Comparison of ENCODE assay signal across 1 cellular context in the genomic region with DNA sequence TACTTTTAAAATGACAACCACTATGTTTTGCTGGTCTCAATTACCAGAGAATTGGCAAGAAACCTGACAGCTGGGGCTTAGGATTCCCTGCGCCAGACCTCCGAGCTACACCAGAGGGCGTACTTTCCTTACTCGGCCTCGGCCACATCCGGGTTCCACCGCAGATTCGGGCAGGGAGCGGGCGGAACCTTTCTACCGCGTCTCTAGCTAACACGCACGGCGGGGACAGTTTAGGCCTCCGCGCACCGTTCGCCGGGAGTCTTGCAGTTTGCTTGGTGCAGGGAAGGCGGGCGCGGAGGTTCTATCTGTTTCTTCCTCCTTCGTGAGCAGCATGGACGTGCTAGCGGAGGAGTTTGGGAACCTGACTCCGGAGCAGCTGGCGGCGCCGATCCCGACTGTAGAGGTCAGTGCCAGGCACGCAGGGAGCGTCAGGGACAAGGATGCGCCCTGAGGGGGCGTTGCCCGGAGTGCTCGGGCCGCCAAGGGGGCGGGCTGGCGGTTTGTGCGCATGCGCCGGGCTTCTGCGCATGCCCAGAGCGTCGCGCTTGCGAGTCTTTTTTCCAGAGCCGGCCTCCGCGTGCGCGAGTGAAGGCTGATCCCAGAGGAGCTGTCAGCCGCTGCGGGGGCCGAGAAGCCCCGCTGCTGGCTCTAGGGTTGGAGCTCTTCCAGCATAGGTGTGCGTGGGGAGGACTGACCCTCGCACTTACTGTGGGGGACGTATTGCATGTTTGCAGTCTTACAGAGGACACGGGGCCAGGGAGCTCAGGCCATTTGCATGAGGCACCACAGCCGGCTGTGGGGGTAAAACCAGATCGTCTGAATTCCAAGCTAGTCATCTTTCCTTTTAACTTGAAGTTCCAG.
TF ChIP-seq lines count a peak whose summit lies in the region.

TSS of gene POLR3B (plus strand) at position 200 of the 861 bp plus-strand sequence. CDS start at position 332, 132 bp downstream.

TF ChIP-seq in K562, 482 proteins besides CTCF, POLR2A, EP300 and RAD21 (continued from another document and continues in another):
- TF ChIP-seq MGA (IDR thresholded peaks at IDR 0.05) (peak; percentile 90), GTF2A2 (tag; IDR thresholded peaks at IDR 0.05) (no peak), MTA1 (IDR thresholded peaks at IDR 0.05; ENCODE audit: borderline replicate concordance) (no peak; the same call in none of the 2 replicates), SRSF3 (IDR thresholded peaks at IDR 0.05; ENCODE audit: insufficient read depth, low read length) (no peak), ZNF174 (CRISPR knock-in tag; IDR thresholded peaks at IDR 0.05) (no peak), ZBTB17 (CRISPR knock-in tag; IDR thresholded peaks at IDR 0.05) (peak; percentile 81; the same call in 1 of the 2 replicates), JUND (IDR thresholded peaks at IDR 0.05; ENCODE audit: borderline replicate concordance, low read depth, low read length) (peak; percentile 83), JUND (tag; IDR thresholded peaks at IDR 0.05; ENCODE audit: borderline replicate concordance, low read depth, low read length) (no peak; the same call in 2 of the 3 replicates), TGIF2 (CRISPR knock-in tag; IDR thresholded peaks at IDR 0.05) (no peak), ZBTB12 (CRISPR knock-in tag; IDR thresholded peaks at IDR 0.05) (0 out of 2 replicates have a peak, but pooled peaks have one; percentile 50), ZNF318 (IDR thresholded peaks at IDR 0.05; ENCODE audit: borderline replicate concordance in 1 of 2, low read depth in 1 of 2) (0 out of 4 replicates have a peak, but pooled peaks of 1 of the 2 experiments have one; percentile 48), SMARCA5 (IDR thresholded peaks at IDR 0.05) (peak; percentile 79), FOXA1 (IDR thresholded peaks at IDR 0.05; ENCODE audit: borderline replicate concordance) (no peak), HDAC6 (IDR thresholded peaks at IDR 0.05; ENCODE audit: low read depth, low read length) (no peak), TAF15 (IDR thresholded peaks at IDR 0.05; ENCODE audit: low read depth, low read length) (no peak), SMARCC2 (IDR thresholded peaks at IDR 0.05; ENCODE audit: low read depth) (peak; percentile 30; the same call in 1 of the 2 replicates), ZEB2 (IDR thresholded peaks at IDR 0.05) (peak; percentile 93), ZNF449 (CRISPR knock-in tag; IDR thresholded peaks at IDR 0.05) (0 out of 2 replicates have a peak, but pooled peaks have one; percentile 42), MAFF (IDR thresholded peaks at IDR 0.05; ENCODE audit: low read length) (no peak), NCOA2 (IDR thresholded peaks at IDR 0.05; ENCODE audit: partially characterized antibody in 2 of 2) (no peak), ZNF232 (CRISPR knock-in tag; IDR thresholded peaks at IDR 0.05) (no peak), U2AF1 (optimal IDR thresholded peaks at IDR 0.05; ENCODE audit: low read depth, low read length) (no peak), HEY1 (CRISPR knock-in tag; IDR thresholded peaks at IDR 0.05; ENCODE audit: borderline replicate concordance) (no peak), EP400 (IDR thresholded peaks at IDR 0.05) (peak; percentile 93), POLR2B (IDR thresholded peaks at IDR 0.05; ENCODE audit: low read depth, partially characterized antibody) (peak; percentile 97), ZZZ3 (IDR thresholded peaks at IDR 0.05) (peak; percentile 95), ZNF311 (CRISPR knock-in tag; IDR thresholded peaks at IDR 0.05) (no peak), NEUROD1 (IDR thresholded peaks at IDR 0.05; ENCODE audit: borderline replicate concordance, low read depth, low read length, partially characterized antibody) (peak; percentile 77), SMARCA4 (IDR thresholded peaks at IDR 0.05) (peak; percentile 76), ARNT (IDR thresholded peaks at IDR 0.05) (peak in 1 of 2 experiments; percentile 54; a peak in 1 of 4 replicates), NFE2 (IDR thresholded peaks at IDR 0.05; ENCODE audit: low read depth) (no peak), NR2C2 (CRISPR knock-in tag; IDR thresholded peaks at IDR 0.05) (peak; percentile 76), NR2C2 (tag; IDR thresholded peaks at IDR 0.05) (peak; percentile 88), ELF1 (tag; IDR thresholded peaks at IDR 0.05) (peak; percentile 92), GATAD2A (IDR thresholded peaks at IDR 0.05) (no peak), ZNF239 (CRISPR knock-in tag; IDR thresholded peaks at IDR 0.05) (0 out of 2 replicates have a peak, but pooled peaks have one; percentile 40)
